8 cellular contexts compared by ENCODE assay signal in the genomic region with DNA sequence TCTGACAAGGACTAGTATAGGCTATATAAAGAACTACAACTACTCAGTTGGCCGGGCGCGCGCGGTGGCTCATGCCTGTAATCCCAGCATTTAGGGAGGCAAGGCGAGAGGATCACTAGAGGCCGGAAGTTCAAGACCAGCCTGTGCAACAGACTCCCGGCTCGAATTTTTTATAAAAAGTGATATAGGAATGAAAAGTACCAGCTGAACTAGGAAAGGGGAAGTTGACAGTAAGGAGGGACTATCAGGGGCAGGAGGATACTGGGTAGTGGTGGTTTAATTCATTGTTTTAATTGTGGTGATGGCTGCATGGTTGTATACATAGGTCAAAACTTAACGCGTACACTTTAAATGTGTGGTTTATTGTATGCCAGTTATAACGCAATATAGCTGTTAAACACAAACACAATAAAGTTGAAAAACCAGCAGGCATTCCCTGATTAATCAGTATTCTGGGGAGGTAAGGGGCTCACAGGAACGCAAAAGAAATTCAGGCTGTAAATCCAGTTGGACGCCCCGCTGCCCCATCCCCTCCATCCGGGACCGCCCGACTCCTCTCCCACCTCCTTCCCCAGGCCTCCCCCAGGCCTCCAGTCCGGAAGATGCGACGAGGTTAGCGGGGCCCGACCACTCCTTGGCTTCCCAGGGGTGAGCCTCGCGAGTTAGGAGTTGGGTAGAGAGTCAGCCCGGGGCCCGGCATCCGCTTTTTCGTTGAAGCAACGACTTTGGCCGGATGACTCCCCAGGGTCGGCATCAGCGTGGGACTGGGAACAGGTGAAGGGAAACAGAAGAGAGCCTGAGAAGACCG.
DNase-seq lines count a peak whose midpoint lies in the region; ATAC-seq and TF ChIP-seq lines count a peak whose summit lies in the region.

No MANE protein-coding gene starts in this region.

- CTCF ChIA-PET in GM10248 (lab: Yijun Ruan, JAX): no interaction called here

- POLR2A ChIA-PET in GM10248 (lab: Yijun Ruan, JAX): interaction anchor here (0.6 kb wide), 1 partner anchor 48 kb away, joined by 3 read pairs; no protein-coding TSS in a partner anchor

- ATAC-seq in GM21825 (IDR thresholded peaks at IDR 0.05; ENCODE audit: unreplicated experiment) (peak; percentile 49), SK-N-SH treated with all-trans-retinoic acid at 6 μM for 48 hours (peak; percentile 85)

- H3K27ac ChIP-seq in KOPT-K1 (ENCODE audit: low read depth, low read length, poor library complexity, severe bottlenecking): peak overlapping the region; percentile 90

- no peak for TF ChIP-seq CTCF in GM10248 (IDR thresholded peaks at IDR 0.05; ENCODE audit: control extremely low read depth, extremely low read depth, low read depth, missing control alignments)

- H3K36me3 ChIP-seq in KOPT-K1 (ENCODE audit: insufficient read depth, low read length): peaks cover 7% of the 10 kb centered on the region

- H3K9me3 ChIP-seq in KOPT-K1 (ENCODE audit: insufficient read depth, low read length, poor library complexity, severe bottlenecking): no peaks in the 10 kb centered on the region

- DNase-seq in GM10248 (ENCODE audit: extremely low spot score) (peak; percentile 39), astrocyte of the hippocampus (ENCODE audit: low read depth, low spot score) (peak; percentile 85), iPS-NIHi7 (ENCODE audit: extremely low spot score) (peak; percentile 81)
- peak; percentile 79 for DNase-seq in stimulated activated CD4-positive, alpha-beta T cell treated with anti-CD3 and anti-CD28 coated beads, Interleukin-15, amount 100 ng/mL, for 24 hours
- DNase-seq in activated effector memory CD4-positive, alpha-beta T cell treated with Interleukin-2 at 50 U/mL for 16 hours: no peak

TF ChIP-seq in SK-N-SH treated with all-trans-retinoic acid at 6 μM for 48 hours, 23 proteins besides CTCF, POLR2A, EP300 and RAD21:
- TF ChIP-seq TCF4 (CRISPR knock-in tag; IDR thresholded peaks at IDR 0.05; ENCODE audit: borderline replicate concordance) (no peak), PPARA (CRISPR knock-in tag; IDR thresholded peaks at IDR 0.05; ENCODE audit: borderline replicate concordance) (no peak), ZFP3 (CRISPR knock-in tag; IDR thresholded peaks at IDR 0.05) (0 out of 2 replicates have a peak, but pooled peaks have one; percentile 1), BACH2 (CRISPR knock-in tag; IDR thresholded peaks at IDR 0.05; ENCODE audit: borderline replicate concordance) (no peak)
- TF ChIP-seq, protein P1, sequence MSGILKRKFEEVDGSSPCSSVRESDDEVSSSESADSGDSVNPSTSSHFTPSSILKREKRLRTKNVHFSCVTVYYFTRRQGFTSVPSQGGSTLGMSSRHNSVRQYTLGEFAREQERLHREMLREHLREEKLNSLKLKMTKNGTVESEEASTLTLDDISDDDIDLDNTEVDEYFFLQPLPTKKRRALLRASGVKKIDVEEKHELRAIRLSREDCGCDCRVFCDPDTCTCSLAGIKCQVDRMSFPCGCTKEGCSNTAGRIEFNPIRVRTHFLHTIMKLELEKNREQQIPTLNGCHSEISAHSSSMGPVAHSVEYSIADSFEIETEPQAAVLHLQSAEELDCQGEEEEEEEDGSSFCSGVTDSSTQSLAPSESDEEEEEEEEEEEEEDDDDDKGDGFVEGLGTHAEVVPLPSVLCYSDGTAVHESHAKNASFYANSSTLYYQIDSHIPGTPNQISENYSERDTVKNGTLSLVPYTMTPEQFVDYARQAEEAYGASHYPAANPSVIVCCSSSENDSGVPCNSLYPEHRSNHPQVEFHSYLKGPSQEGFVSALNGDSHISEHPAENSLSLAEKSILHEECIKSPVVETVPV (CRISPR knock-in tag; IDR thresholded peaks at IDR 0.05): 0 out of 2 replicates have a peak, but pooled peaks have one; percentile 41
